ENCODE assay signal across 33 cellular contexts in the genomic region with DNA sequence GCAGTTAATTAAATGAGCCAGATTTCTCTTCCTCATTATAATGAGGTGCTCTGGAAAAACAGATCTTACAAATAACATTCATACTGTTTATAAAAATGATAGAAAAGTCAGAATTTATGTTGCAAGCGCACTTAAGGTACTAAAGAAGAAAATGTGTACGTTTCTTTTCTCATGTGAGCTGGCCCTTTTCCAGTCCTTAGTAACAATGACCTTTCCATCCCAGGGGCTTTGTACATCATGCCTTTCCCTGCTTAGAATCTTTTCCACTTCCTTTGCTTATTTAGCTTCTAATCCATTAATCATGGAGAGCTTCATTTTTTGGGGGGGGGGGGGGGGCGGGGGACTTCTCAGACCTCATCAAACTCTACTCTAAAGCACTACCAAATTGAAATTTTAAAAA. TPM values are rescaled to one million over a fixed set of nuclear protein-coding genes. Genes with fewer than 3 reads are reported as not detected.
DNase-seq lines count a peak whose midpoint lies in the region; ATAC-seq, FAIRE-seq and TF ChIP-seq lines count a peak whose summit lies in the region.
"Had no signal": no experiment of that assay in that cellular context is flagged by ENCODE, and none has a peak within 500 bp of the region (broad histone marks: within the 10 kb centered on the region; RNA-seq: fewer than 3 reads in every experiment).

No MANE protein-coding gene starts in this region.

- H3K79me1 ChIP-seq in neuronal stem cell (ENCODE audit: low read depth, low read length): peaks cover 3% of the 10 kb centered on the region

- H3K27ac Mint-ChIP-seq in activated CD4-positive, alpha-beta T cell treated with anti-CD3 and anti-CD28 coated beads, Interleukin-2, amount 10 ng/mL, durations not matched to agents 24 days and 14 days: no peak overlapping the region
- H3K27ac Mint-ChIP-seq in HFFc6: peak overlapping the region; percentile 74
- H3K27ac Mint-ChIP-seq: activated CD8-positive, alpha-beta T cell treated with anti-CD3 and anti-CD28 coated beads for 36 hours; activated naive CD8-positive, alpha-beta T cell; activated T-helper 2 cell treated with anti-CD3 and anti-CD28 coated beads, Interferon-gamma antibody, Interleukin-2, Interleukin-4, amounts not matched to agents 10 μg/mL and 5 μg/mL and 100 μg/mL, durations not matched to agents 14 hours and 24 hours and 36 hours; immature natural killer cell; memory B cell; stimulated activated naive CD8-positive, alpha-beta T cell treated with anti-CD3 and anti-CD28 coated beads, Interleukin-15, Interleukin-2, amounts not matched to agents 100 ng/mL and 50 ng/mL, for 24 hours; T-cell had no signal

- H3K4me1 ChIP-seq in GM12878 (ENCODE audit: control insufficient read depth, insufficient read depth, low read length): peaks cover 4% of the 10 kb centered on the region; the same call in 1 of the 2 replicates
- peaks cover 9 to 27% of the 10 kb centered on the region in 2 donors for H3K4me1 ChIP-seq in neuronal stem cell (ENCODE audit: control insufficient read depth in 2 of 2, insufficient read depth in 1 of 2, low read depth in 1 of 2, low read length in 2 of 2)

- POLR2A ChIA-PET in GM12878 (lab: Charles Lee): interaction anchor here (0.6 to 2.4 kb wide), 4 partner anchors 7 to 71 kb away, joined by 3 to 10 read pairs (median 4); no protein-coding TSS in a partner anchor

- no peak for DNase-seq in activated CD4-positive, alpha-beta T cell treated with anti-CD3 and anti-CD28 coated beads, Interleukin-2, amount 10 ng/mL, durations not matched to agents 24 days and 14 days
- no peak for DNase-seq in activated CD4-positive, alpha-beta T cell treated with anti-CD3 and anti-CD28 coated beads, Interleukin-2, amount 50 U/mL, for 1 hour
- DNase-seq in HFFc6 (no peak), GM12878 (ENCODE audit: low read depth, low spot score) (no peak), neuronal stem cell (ENCODE audit: low spot score) (no peak), NCI-H2196 treated with DMSO at 0.1 percent for 48 hours (lab: John Stamatoyannopoulos, UW; ENCODE audit: unreplicated experiment) (no peak), GM10266 (ENCODE audit: extremely low spot score) (no peak)
- DNase-seq: activated CD8-positive, alpha-beta T cell treated with anti-CD3 and anti-CD28 coated beads for 36 hours; caudate nucleus; hypothalamus; immature natural killer cell; KG1; MV-4-11; NCI-H1694 treated with DMSO at 0.1 percent for 48 hours; NCI-H2171; NCI-H510A treated with DMSO at 0.1 percent for 48 hours; nucleus accumbens; SHP77; T-cell had no signal

- H2BK12ac ChIP-seq in neuronal stem cell (ENCODE audit: low read length): no peak overlapping the region

- no TSS peak for BruUV-seq in GM12878 (replicated peaks; lab: Mats Ljungman, UMichigan)

- SMC1A ChIA-PET in GM12878 (lab: Charles Lee; ENCODE audit: uncharacterized antibody, unreplicated experiment): interaction anchor here (0.9 to 2.9 kb wide), 8 partner anchors 21 to 250 kb away, joined by 3 to 26 read pairs (median 4); no protein-coding TSS in a partner anchor

- H3K14ac ChIP-seq in neuronal stem cell (ENCODE audit: low read length): no peak overlapping the region

- peaks cover 98% of the 10 kb centered on the region for H3K79me2 ChIP-seq in GM12878 (ENCODE audit: control insufficient read depth, insufficient read depth, low read length)

- FAIRE-seq in GM12878 (lab: Jason Lieb, UNC): no peak
- FAIRE-seq: G401.6, GM19239, urothelium cell line had no signal

- intact Hi-C loops in activated CD4-positive, alpha-beta T cell treated with anti-CD3 and anti-CD28 coated beads, Interleukin-2, amount 10 ng/mL, durations not matched to agents 24 days and 14 days (cut with micrococcal nuclease): no loop called here
- intact Hi-C loops in GM12878 (cut with micrococcal nuclease; ENCODE audit: unreplicated experiment): loop anchor here (10.0 kb wide), 1 partner anchor 673 kb away; no protein-coding TSS in a partner anchor

- no peak overlapping the region for H3K23ac ChIP-seq in neuronal stem cell (ENCODE audit: low read depth, low read length, poor library complexity)

- no peak overlapping the region for H4K8ac ChIP-seq in neuronal stem cell (ENCODE audit: low read depth, low read length)

- H2BK120ac ChIP-seq in neuronal stem cell (ENCODE audit: low read depth, low read length): no peak overlapping the region

- 0 out of 2 replicates have a peak overlapping the region, but pooled peaks have one; percentile 53 for H3K4me3 ChIP-seq in GM12878
- no peak overlapping the region for H3K4me3 ChIP-seq in neuronal stem cell (ENCODE audit: low read length in 2 of 2)
- H3K4me3 ChIP-seq: ascending aorta, esophagus muscularis mucosa, gastroesophageal sphincter, thoracic aorta had no signal

- CTCF ChIA-PET in GM12878 (lab: Yijun Ruan, JAX): interaction anchor here (0.6 to 2.6 kb wide), 8 partner anchors 11 to 113 kb away, joined by 3 to 11 read pairs (median 4); no protein-coding TSS in a partner anchor

- no peaks in the 10 kb centered on the region for H4K20me1 ChIP-seq in GM12878 (ENCODE audit: control insufficient read depth, insufficient read depth)

- 81% methylated on average over 3 of the region's 3 CpGs for WGBS in GM12878 (ENCODE audit: insufficient coverage, insufficient replicate concordance, low lambda C conversion rate, missing lambda C conversion rate)
- no CpG with 5 or more reads among the region's 3 CpGs for WGBS in neuronal stem cell (ENCODE audit: extremely low coverage in 2 of 2, insufficient read length in 2 of 2, insufficient replicate concordance in 1 of 2), 2 donors

- H3K36me3 Mint-ChIP-seq in activated CD4-positive, alpha-beta T cell treated with anti-CD3 and anti-CD28 coated beads, Interleukin-2, amount 10 ng/mL, durations not matched to agents 24 days and 14 days (ENCODE audit: low read depth): peaks cover 59% of the 10 kb centered on the region
- peaks cover 15% of the 10 kb centered on the region for H3K36me3 Mint-ChIP-seq in HFFc6 (ENCODE audit: low read depth)

- H3K4me2 ChIP-seq in GM12878 (ENCODE audit: control insufficient read depth, insufficient read depth) (peak overlapping the region; percentile 53), neuronal stem cell (ENCODE audit: insufficient read depth, low read length, poor library complexity, severe bottlenecking) (peak overlapping the region; percentile 18)

- ATAC-seq in GM12878 (no peak), GM19397 (IDR thresholded peaks at IDR 0.05; ENCODE audit: unreplicated experiment) (no peak)
- ATAC-seq: activated CD8-positive, alpha-beta T cell treated with anti-CD3 and anti-CD28 coated beads for 36 hours; gastroesophageal sphincter; Panc1; T-cell had no signal

- no peaks in the 10 kb centered on the region for H3K27me3 Mint-ChIP-seq in activated CD4-positive, alpha-beta T cell treated with anti-CD3 and anti-CD28 coated beads, Interleukin-2, amount 10 ng/mL, durations not matched to agents 24 days and 14 days
- no peaks in the 10 kb centered on the region for H3K27me3 Mint-ChIP-seq in HFFc6 (ENCODE audit: insufficient read depth)
- H3K27me3 Mint-ChIP-seq: activated CD8-positive, alpha-beta T cell treated with anti-CD3 and anti-CD28 coated beads for 36 hours; activated naive CD8-positive, alpha-beta T cell; memory B cell; stimulated activated naive CD8-positive, alpha-beta T cell treated with anti-CD3 and anti-CD28 coated beads, Interleukin-15, Interleukin-2, amounts not matched to agents 100 ng/mL and 50 ng/mL, for 24 hours; T-cell had no signal

- H2BK15ac ChIP-seq in neuronal stem cell (ENCODE audit: low read length): no peak overlapping the region

- H3K27me3 ChIP-seq in GM12878 (replicated peaks in 1 of 2; ENCODE audit: control insufficient read depth in 2 of 2, insufficient read depth in 2 of 2, low read length in 1 of 2) (no peaks in the 10 kb centered on the region), neuronal stem cell (ENCODE audit: control insufficient read depth in 3 of 3, insufficient read depth in 3 of 3, low read depth in 1 of 3, low read length in 3 of 3) (no peaks in the 10 kb centered on the region)
- H3K27me3 ChIP-seq: ascending aorta, esophagus muscularis mucosa, gastroesophageal sphincter had no signal

- no peak overlapping the region for H4K91ac ChIP-seq in neuronal stem cell (ENCODE audit: low read depth, low read length, poor library complexity)

- TF ChIP-seq EP300 in GM12878 (IDR thresholded peaks at IDR 0.05; ENCODE audit: borderline replicate concordance in 1 of 2, control insufficient read depth in 1 of 2, low read depth in 2 of 2, low read length in 2 of 2): no peak

- H3K4me3 Mint-ChIP-seq in activated CD4-positive, alpha-beta T cell treated with anti-CD3 and anti-CD28 coated beads, Interleukin-2, amount 10 ng/mL, durations not matched to agents 24 days and 14 days: peak overlapping the region; percentile 39
- H3K4me3 Mint-ChIP-seq in HFFc6: peak overlapping the region; percentile 42
- H3K4me3 Mint-ChIP-seq: activated CD8-positive, alpha-beta T cell treated with anti-CD3 and anti-CD28 coated beads for 36 hours; activated naive CD8-positive, alpha-beta T cell; immature natural killer cell; memory B cell; stimulated activated naive CD8-positive, alpha-beta T cell treated with anti-CD3 and anti-CD28 coated beads, Interleukin-15, Interleukin-2, amounts not matched to agents 100 ng/mL and 50 ng/mL, for 24 hours; T-cell had no signal

- no peak for TF ChIP-seq POLR2A in GM12878 (IDR thresholded peaks at IDR 0.05; ENCODE audit: low read depth, low read length)

- no peak overlapping the region for H2BK5ac ChIP-seq in neuronal stem cell (ENCODE audit: low read length)

- no peak overlapping the region; the same call in 1 of the 2 replicates for H2AFZ ChIP-seq in GM12878 (ENCODE audit: control insufficient read depth, low read depth, low read length)
- no peak overlapping the region for H2AFZ ChIP-seq in neuronal stem cell (ENCODE audit: low read length)

- H3K9me3 Mint-ChIP-seq in activated CD4-positive, alpha-beta T cell treated with anti-CD3 and anti-CD28 coated beads, Interleukin-2, amount 10 ng/mL, durations not matched to agents 24 days and 14 days: no peaks in the 10 kb centered on the region
- no peaks in the 10 kb centered on the region for H3K9me3 Mint-ChIP-seq in HFFc6
- H3K9me3 Mint-ChIP-seq: activated CD8-positive, alpha-beta T cell treated with anti-CD3 and anti-CD28 coated beads for 36 hours; activated T-helper 2 cell treated with anti-CD3 and anti-CD28 coated beads, Interferon-gamma antibody, Interleukin-2, Interleukin-4, amounts not matched to agents 10 μg/mL and 5 μg/mL and 100 μg/mL, durations not matched to agents 14 hours and 24 hours and 36 hours; immature natural killer cell; memory B cell; stimulated activated naive CD8-positive, alpha-beta T cell treated with anti-CD3 and anti-CD28 coated beads, Interleukin-15, Interleukin-2, amounts not matched to agents 100 ng/mL and 50 ng/mL, for 24 hours; T-cell had no signal

- H3K9ac ChIP-seq in GM12878 (ENCODE audit: control insufficient read depth, insufficient read depth, low read length) (no peak overlapping the region), neuronal stem cell (ENCODE audit: low read depth, low read length, poor library complexity) (no peak overlapping the region)

- H2AK5ac ChIP-seq in neuronal stem cell (ENCODE audit: low read depth, low read length): no peak overlapping the region

- RAD21 ChIA-PET in GM12878 (lab: Charles Lee; ENCODE audit: unreplicated experiment): interaction anchor here (0.8 to 1.6 kb wide), 4 partner anchors 18 to 30 kb away, joined by 3 to 6 read pairs (median 3); no protein-coding TSS in a partner anchor

- in situ Hi-C loops in GM12878 (cut with MboI): loop anchor here (25.0 kb wide), 3 partner anchors 1259 to 1759 kb away; a partner anchor contains a TSS

- no peaks in the 10 kb centered on the region; the same call in 1 of the 3 replicates for H3K9me3 ChIP-seq in GM12878 (replicated peaks; ENCODE audit: control insufficient read depth, insufficient read depth, low read length)
- H3K9me3 ChIP-seq in neuronal stem cell (replicated peaks in 1 of 2; ENCODE audit: control insufficient read depth in 2 of 2, insufficient read depth in 1 of 2, low read depth in 1 of 2, low read length in 2 of 2): peaks cover 0 to 11% of the 10 kb centered on the region in 2 donors
- H3K9me3 ChIP-seq: ascending aorta, esophagus muscularis mucosa, gastroesophageal sphincter, HAP-1, thoracic aorta had no signal

- no peak for TF ChIP-seq RAD21 in GM12878 (IDR thresholded peaks at IDR 0.05; ENCODE audit: insufficient read depth, low read depth, low read length)

- TF ChIP-seq CTCF in HFFc6 (IDR thresholded peaks at IDR 0.05) (no peak), GM12878 (IDR thresholded peaks at IDR 0.05 in 2 of 3, conservative IDR thresholded peaks at IDR 0.05 in 1 of 3; ENCODE audit: control insufficient read depth in 2 of 3, extremely low read depth in 1 of 3, insufficient read depth in 1 of 3, low read depth in 3 of 3, low read length in 3 of 3) (no peak), GM10266 (IDR thresholded peaks at IDR 0.05; ENCODE audit: control insufficient read depth, insufficient read depth, low read depth, missing control alignments) (no peak)

- H3K4ac ChIP-seq in neuronal stem cell (ENCODE audit: low read length): no peak overlapping the region

- H3K27ac ChIP-seq in GM12878 (ENCODE audit: control insufficient read depth, insufficient read depth): no peak overlapping the region
- H3K27ac ChIP-seq in neuronal stem cell (replicated peaks; ENCODE audit: low read length): no peak overlapping the region
- H3K27ac ChIP-seq: ascending aorta, esophagus muscularis mucosa, gastroesophageal sphincter, thoracic aorta had no signal

- H3K4me1 Mint-ChIP-seq in activated CD4-positive, alpha-beta T cell treated with anti-CD3 and anti-CD28 coated beads, Interleukin-2, amount 10 ng/mL, durations not matched to agents 24 days and 14 days: peaks cover 66% of the 10 kb centered on the region
- peaks cover 70% of the 10 kb centered on the region for H3K4me1 Mint-ChIP-seq in HFFc6 (ENCODE audit: low read depth)

- H3K36me3 ChIP-seq in GM12878 (ENCODE audit: control insufficient read depth in 2 of 2, insufficient read depth in 2 of 2, low read length in 1 of 2) (peaks cover 0 to 19% of the 10 kb centered on the region in 2 experiments; a peak in 2 of 4 replicates), neuronal stem cell (replicated peaks in 1 of 2; ENCODE audit: control insufficient read depth in 2 of 2, insufficient read depth in 2 of 2, low read length in 2 of 2) (peaks cover 10 to 82% of the 10 kb centered on the region in 2 donors)

- H3K18ac ChIP-seq in neuronal stem cell (ENCODE audit: low read length): no peak overlapping the region

RNA-seq across cellular contexts. Expression of a gene that starts 4.8 kb away (rescaled TPM):
- 34.9 and 36.4 TPM in 2 replicates for total RNA-seq in activated CD4-positive, alpha-beta T cell treated with anti-CD3 and anti-CD28 coated beads, Interleukin-2, amount 10 ng/mL, durations not matched to agents 24 days and 14 days
- 10 to 100 TPM; 12.7 to 26.9 (median 23.7) TPM for total RNA-seq in HFFc6 (2021; fragmentation: NEBNext Ultra II Directional; extraction: Animal tissue kit (Norgen Biotek cat#: 25700))
- 23.9 and 24.4 TPM in 2 replicates for total RNA-seq in GM12878 (2013; cell fraction: nucleolus; rRNA removed)
- total RNA-seq in GM12878 (2014; rRNA removed) (30.7 and 36.5 TPM in 2 replicates), GM12878 (2014; rRNA removed; fragmentation: Illumina TruSeq; extraction: Trizol) (48.0 and 48.2 TPM in 2 replicates), GM12878 (2021) (35.6 and 37.5 TPM in 2 replicates)
- polyA plus RNA-seq in GM12878 (2011; ENCODE audit: low read depth): 12.0 TPM
- polyA plus RNA-seq in GM12878 (2011; rRNA removed) (37.9 and 69.7 TPM in 2 replicates), GM12878 (2014; fragmentation: Illumina TruSeq; extraction: Trizol) (53.0 and 62.5 TPM in 2 replicates), GM12878 (2014; fragmentation: Nextera tagmentation; extraction: Ambion mirVana) (10 to 100 TPM; 13.6 to 19.3 TPM), GM12878 (2014; rRNA removed) (25.9 and 32.4 TPM in 2 replicates), GM12878 (2016; fragmentation: Nextera tagmentation; extraction: Ambion mirVana) (10 to 100 TPM; 57.2 to 62.2 TPM)
- polyA plus RNA-seq in GM12878 (2011; cell fraction: cytosol; rRNA removed): 17.2 and 19.3 TPM in 2 replicates
- 18.4 and 21.7 TPM in 2 replicates for polyA plus RNA-seq in GM12878 (2011; cell fraction: nucleus; rRNA removed)
- polyA plus RNA-seq in GM12878 (2012): 20.8 and 23.5 TPM in 2 replicates
- 17.4 and 23.8 TPM in 2 replicates for polyA minus RNA-seq in GM12878 (2011; rRNA and poly(A)+ RNA removed)
- polyA minus RNA-seq in GM12878 (2011; cell fraction: cytosol; rRNA and poly(A)+ RNA removed): 12.2 and 14.2 TPM in 2 replicates
- polyA minus RNA-seq in GM12878 (2011; cell fraction: nucleus; rRNA and poly(A)+ RNA removed): 15.0 and 24.7 TPM in 2 replicates
- 46.6 TPM for polyA plus RNA-seq in neuronal stem cell (2013, experiment 1 of 2)
- 48.0 TPM for polyA plus RNA-seq in neuronal stem cell (2013, experiment 2 of 2)
- total RNA-seq: ascending aorta had no signal

RNA-seq across cellular contexts. Expression of a gene that starts 24.5 kb away (rescaled TPM):
- total RNA-seq in activated CD4-positive, alpha-beta T cell treated with anti-CD3 and anti-CD28 coated beads, Interleukin-2, amount 10 ng/mL, durations not matched to agents 24 days and 14 days: 20.6 and 21.3 TPM in 2 replicates
- 10 to 100 TPM; 25.1 to 33.4 (median 28.0) TPM for total RNA-seq in HFFc6 (2021; fragmentation: NEBNext Ultra II Directional; extraction: Animal tissue kit (Norgen Biotek cat#: 25700))
- 47.7 and 51.3 TPM in 2 replicates for total RNA-seq in GM12878 (2013; cell fraction: nucleolus; rRNA removed)
- total RNA-seq in GM12878 (2014; rRNA removed) (12.5 and 13.0 TPM in 2 replicates), GM12878 (2014; rRNA removed; fragmentation: Illumina TruSeq; extraction: Trizol) (15.4 and 15.6 TPM in 2 replicates), GM12878 (2021) (18.9 and 19.3 TPM in 2 replicates)
- polyA plus RNA-seq in GM12878 (2011; ENCODE audit: low read depth): 6.7 TPM
- polyA plus RNA-seq in GM12878 (2011; rRNA removed) (16.9 and 24.7 TPM in 2 replicates), GM12878 (2014; fragmentation: Illumina TruSeq; extraction: Trizol) (16.6 and 18.5 TPM in 2 replicates), GM12878 (2014; fragmentation: Nextera tagmentation; extraction: Ambion mirVana) (1 to 10 TPM; 5.1 to 9.0 TPM), GM12878 (2014; rRNA removed) (12.6 and 12.8 TPM in 2 replicates), GM12878 (2016; fragmentation: Nextera tagmentation; extraction: Ambion mirVana) (10 to 100 TPM; 20.5 to 21.6 TPM)
- polyA plus RNA-seq in GM12878 (2011; cell fraction: cytosol; rRNA removed): 6.0 and 6.1 TPM in 2 replicates
- 15.5 and 15.9 TPM in 2 replicates for polyA plus RNA-seq in GM12878 (2011; cell fraction: nucleus; rRNA removed)
- 10.3 and 12.5 TPM in 2 replicates for polyA plus RNA-seq in GM12878 (2012)
- 6.8 and 11.8 TPM in 2 replicates for polyA minus RNA-seq in GM12878 (2011; rRNA and poly(A)+ RNA removed)
- 4.0 and 4.6 TPM in 2 replicates for polyA minus RNA-seq in GM12878 (2011; cell fraction: cytosol; rRNA and poly(A)+ RNA removed)
- polyA minus RNA-seq in GM12878 (2011; cell fraction: nucleus; rRNA and poly(A)+ RNA removed): 26.4 and 34.2 TPM in 2 replicates
- polyA plus RNA-seq in neuronal stem cell (2013, experiment 1 of 2): 14.1 TPM
- polyA plus RNA-seq in neuronal stem cell (2013, experiment 2 of 2): 14.4 TPM
